20 cellular contexts compared by ENCODE assay signal in genomic region chr2:183868153-183868552, GRCh38.
A peak's percentile ranks its signal among the peaks of the same experiment; 100 is the strongest.
DNase-seq lines count a peak whose midpoint lies in the region; ATAC-seq and TF ChIP-seq lines count a peak whose summit lies in the region.
"Had no signal": no experiment of that assay in that cellular context is flagged by ENCODE, and none has a peak within 500 bp of the region (broad histone marks: within the 10 kb centered on the region; RNA-seq: fewer than 3 reads in every experiment).

No MANE protein-coding gene starts in this region.

- no peaks in the 10 kb centered on the region for H3K4me1 ChIP-seq in gastroesophageal sphincter
- H3K4me1 ChIP-seq: A549, pancreas, uterus had no signal

- H3K36me3 Mint-ChIP-seq in neural crest cell (ENCODE audit: low read depth) = no peaks in the 10 kb centered on the region

- no peaks in the 10 kb centered on the region for H3K36me3 ChIP-seq in gastroesophageal sphincter
- H3K36me3 ChIP-seq: pancreas, sigmoid colon, uterus had no signal

- no peaks in the 10 kb centered on the region for H3K9me3 ChIP-seq in gastroesophageal sphincter
- H3K9me3 ChIP-seq: A549, pancreas, sigmoid colon, uterus had no signal

- no peaks in the 10 kb centered on the region for H3K9me3 Mint-ChIP-seq in neural crest cell

- TF ChIP-seq CTCF in neural crest cell (conservative IDR thresholded peaks at IDR 0.05) (no peak), gastroesophageal sphincter (IDR thresholded peaks at IDR 0.05) (no peak), foreskin fibroblast (IDR thresholded peaks at IDR 0.05; ENCODE audit: low read depth, low read length) (no peak)

- DNase-seq in NCI-H2196 (lab: John Stamatoyannopoulos, UW; ENCODE audit: unreplicated experiment) = peak; percentile 15
- DNase-seq in NCI-H2196 treated with DMSO at 0.1 percent for 48 hours (lab: John Stamatoyannopoulos, UW; ENCODE audit: unreplicated experiment) = no peak
- peak; percentile 50 for DNase-seq in NCI-H2171 treated with DMSO at 0.1 percent for 48 hours (lab: John Stamatoyannopoulos, UW)
- DNase-seq in amniotic epithelial cell (ENCODE audit: low read depth) = peak; percentile 27
- DNase-seq in neural crest cell (ENCODE audit: low read depth, low spot score) = no peak
- no peak for DNase-seq in NCI-H187 treated with DMSO at 0.1 percent for 48 hours (lab: John Stamatoyannopoulos, UW)
- no peak for DNase-seq in foreskin fibroblast
- DNase-seq: activated CD4-positive, CD25-positive, alpha-beta regulatory T cell; amniotic stem cell; IMR-90; NCI-H2081; NK-92 treated with Interleukin-12 subunit alpha and Interleukin-12 subunit beta, amount 100 ng/mL, for 24 hours; pancreas; sigmoid colon; stimulated activated CD4-positive, alpha-beta T cell treated with anti-CD3 and anti-CD28 coated beads, Interleukin-2, amount 100 ng/mL, for 48 hours; T-helper 2 cell; uterus had no signal

- no peak for TF ChIP-seq EP300 in gastroesophageal sphincter (IDR thresholded peaks at IDR 0.05)

- H3K27ac ChIP-seq in gastroesophageal sphincter = no peak overlapping the region
- H3K27ac ChIP-seq: A549, coronary artery, pancreas, sigmoid colon, uterus had no signal

- no peak overlapping the region for H3K4me3 Mint-ChIP-seq in neural crest cell

- WGBS in gastroesophageal sphincter (ENCODE audit: low coverage in 1 of 2), 2 donors = 42 to 65% methylated on average over 2 of the region's 2 CpGs

- no peak for TF ChIP-seq POLR2A in gastroesophageal sphincter (IDR thresholded peaks at IDR 0.05)

- no peak overlapping the region for H3K4me3 ChIP-seq in gastroesophageal sphincter
- H3K4me3 ChIP-seq in foreskin fibroblast (ENCODE audit: low read depth in 1 of 2, low read length in 2 of 2) = no peak overlapping the region
- H3K4me3 ChIP-seq: A549, coronary artery, pancreas, sigmoid colon, uterus had no signal

- no peaks in the 10 kb centered on the region for H3K4me1 Mint-ChIP-seq in neural crest cell

- H3K27me3 ChIP-seq in gastroesophageal sphincter = no peaks in the 10 kb centered on the region
- H3K27me3 ChIP-seq: pancreas, sigmoid colon, uterus had no signal

- no peak for ATAC-seq in gastroesophageal sphincter
- ATAC-seq: A549 had no signal

- peak overlapping the region; percentile 7 for H3K27ac Mint-ChIP-seq in neural crest cell (ENCODE audit: unreplicated experiment)

- no peaks in the 10 kb centered on the region for H3K27me3 Mint-ChIP-seq in neural crest cell (ENCODE audit: low read depth)

Comparison
In these comparisons a context has a peak if more than half of its experiments do, and no peak if none do; other contexts are left out.
1. DNase-seq: peak in NCI-H2196 (single experiment), NCI-H2171 treated with DMSO at 0.1 percent for 48 hours (single experiment) and amniotic epithelial cell (single experiment); none in NCI-H2196 treated with DMSO at 0.1 percent for 48 hours (single experiment), neural crest cell (single experiment), NCI-H187 treated with DMSO at 0.1 percent for 48 hours (single experiment) and foreskin fibroblast (0 of 2).